Comparison of ENCODE assay signal across 2 cellular contexts in genomic region chr11:45820211-45820857, GRCh38.
TF ChIP-seq lines count a peak whose summit lies in the region.

No MANE protein-coding gene starts in this region.

TF ChIP-seq in K562, 482 proteins besides CTCF, POLR2A, EP300 and RAD21:
- TF ChIP-seq SP2 (IDR thresholded peaks at IDR 0.05; ENCODE audit: extremely low read depth, low read depth, low read length, poor library complexity, severe bottlenecking) (no peak), BCOR (IDR thresholded peaks at IDR 0.05) (peak; percentile 76), STAG1 (CRISPR knock-in tag; IDR thresholded peaks at IDR 0.05; ENCODE audit: borderline replicate concordance) (no peak), KDM1A (IDR thresholded peaks at IDR 0.05) (peak; percentile 45 to 62; a peak in 2 of 4 replicates), RBM25 (IDR thresholded peaks at IDR 0.05; ENCODE audit: low read depth, low read length, severe bottlenecking) (peak; percentile 64)

TF ChIP-seq in HepG2, 621 proteins besides CTCF, POLR2A, EP300 and RAD21:
- no peak for TF ChIP-seq ZNF549 (CRISPR knock-in tag; IDR thresholded peaks at IDR 0.05)
- TF ChIP-seq SOX5 (CRISPR knock-in tag; IDR thresholded peaks at IDR 0.05; ENCODE audit: borderline replicate concordance) = no peak
- TF ChIP-seq ZC3H13 (CRISPR knock-in tag; IDR thresholded peaks at IDR 0.05) = no peak
